ENCODE assay signal across 1 cellular context in the genomic region with DNA sequence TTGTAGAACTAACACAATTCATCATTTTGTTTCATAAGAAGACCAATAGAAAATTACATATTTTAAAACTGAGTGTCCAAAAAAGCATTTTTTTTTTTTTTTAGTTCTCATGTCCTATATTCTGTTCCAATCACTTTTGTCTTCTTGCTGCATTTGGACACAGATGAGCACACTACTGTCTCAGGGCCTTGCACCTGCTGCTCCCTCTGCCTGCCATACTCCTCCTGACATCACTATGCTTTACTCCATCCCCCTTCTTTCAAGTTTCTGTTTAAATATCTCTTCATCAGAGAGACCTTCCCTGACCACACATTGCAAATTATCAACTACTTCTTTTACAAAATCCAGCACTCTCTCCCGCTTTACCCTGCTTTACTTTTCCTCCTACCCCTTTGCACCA.
TF ChIP-seq lines count a peak whose summit lies in the region.

No MANE protein-coding gene starts in this region.

TF ChIP-seq in WTC11, 78 proteins besides CTCF, POLR2A, EP300 and RAD21 (continued from another document):
- TF ChIP-seq, protein P1, sequence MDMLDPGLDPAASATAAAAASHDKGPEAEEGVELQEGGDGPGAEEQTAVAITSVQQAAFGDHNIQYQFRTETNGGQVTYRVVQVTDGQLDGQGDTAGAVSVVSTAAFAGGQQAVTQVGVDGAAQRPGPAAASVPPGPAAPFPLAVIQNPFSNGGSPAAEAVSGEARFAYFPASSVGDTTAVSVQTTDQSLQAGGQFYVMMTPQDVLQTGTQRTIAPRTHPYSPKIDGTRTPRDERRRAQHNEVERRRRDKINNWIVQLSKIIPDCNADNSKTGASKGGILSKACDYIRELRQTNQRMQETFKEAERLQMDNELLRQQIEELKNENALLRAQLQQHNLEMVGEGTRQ (CRISPR knock-in tag; IDR thresholded peaks at IDR 0.05) = no peak
- TF ChIP-seq ESRRA (CRISPR knock-in tag; IDR thresholded peaks at IDR 0.05; ENCODE audit: borderline replicate concordance) (no peak), IRF2 (CRISPR knock-in tag; IDR thresholded peaks at IDR 0.05; ENCODE audit: borderline replicate concordance, low read depth) (no peak), EMX1 (CRISPR knock-in tag; IDR thresholded peaks at IDR 0.05) (no peak), CBFB (CRISPR knock-in tag; IDR thresholded peaks at IDR 0.05; ENCODE audit: low read depth) (no peak), GRHL2 (CRISPR knock-in tag; IDR thresholded peaks at IDR 0.05; ENCODE audit: insufficient replicate concordance, severe bottlenecking) (no peak)
- TF ChIP-seq, protein P2, sequence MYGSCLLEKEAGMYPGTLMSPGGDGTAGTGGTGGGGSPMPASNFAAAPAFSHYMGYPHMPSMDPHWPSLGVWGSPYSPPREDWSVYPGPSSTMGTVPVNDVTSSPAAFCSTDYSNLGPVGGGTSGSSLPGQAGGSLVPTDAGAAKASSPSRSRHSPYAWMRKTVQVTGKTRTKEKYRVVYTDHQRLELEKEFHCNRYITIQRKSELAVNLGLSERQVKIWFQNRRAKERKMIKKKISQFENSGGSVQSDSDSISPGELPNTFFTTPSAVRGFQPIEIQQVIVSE (CRISPR knock-in tag; IDR thresholded peaks at IDR 0.05; ENCODE audit: borderline replicate concordance) = no peak
